ENCODE assay signal across 13 cellular contexts in the genomic region with DNA sequence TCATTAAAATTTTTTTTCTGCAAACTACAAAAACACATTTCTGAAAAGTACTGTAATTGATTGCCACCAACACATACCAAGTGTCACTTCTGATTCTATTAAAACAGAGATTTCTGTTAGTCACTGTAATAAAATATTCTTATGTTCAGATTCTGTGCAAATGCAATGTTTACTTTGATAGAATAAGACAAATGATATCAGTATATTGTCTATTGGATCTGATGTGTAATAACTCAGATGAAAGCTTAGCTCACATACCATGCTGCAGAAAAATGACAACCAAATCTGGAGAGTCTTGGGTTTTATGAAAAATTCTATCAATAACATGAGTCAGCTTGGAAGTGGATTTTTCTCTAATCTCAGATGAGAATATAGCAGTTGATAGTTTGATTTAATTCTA.
DNase-seq lines count a peak whose midpoint lies in the region; ATAC-seq and TF ChIP-seq lines count a peak whose summit lies in the region.
"Had no signal": no experiment of that assay in that cellular context is flagged by ENCODE, and none has a peak within 500 bp of the region (broad histone marks: within the 10 kb centered on the region; RNA-seq: fewer than 3 reads in every experiment).

No MANE protein-coding gene starts in this region.

- peaks cover 5% of the 10 kb centered on the region for H3K4me1 Mint-ChIP-seq in activated naive CD8-positive, alpha-beta T cell treated with anti-CD3 and anti-CD28 coated beads, Interleukin-2, amount 10 ng/mL, durations not matched to agents 7 days and 5 days
- H3K4me1 Mint-ChIP-seq in activated naive CD8-positive, alpha-beta T cell treated with anti-CD3 and anti-CD28 coated beads for 36 hours: peaks cover 8% of the 10 kb centered on the region
- peaks cover 10 to 21% (median 17%) of the 10 kb centered on the region in 3 donors for H3K4me1 Mint-ChIP-seq in CD8-positive, alpha-beta memory T cell
- H3K4me1 Mint-ChIP-seq: H9 had no signal

- no peak overlapping the region for H3K4me3 Mint-ChIP-seq in activated naive CD8-positive, alpha-beta T cell treated with anti-CD3 and anti-CD28 coated beads, Interleukin-2, amount 10 ng/mL, durations not matched to agents 7 days and 5 days
- H3K4me3 Mint-ChIP-seq in activated naive CD8-positive, alpha-beta T cell treated with anti-CD3 and anti-CD28 coated beads for 36 hours: no peak overlapping the region
- peak overlapping the region in 4 of 7 donors; percentile 19 to 81 (median 48) for H3K4me3 Mint-ChIP-seq in CD8-positive, alpha-beta memory T cell
- H3K4me3 Mint-ChIP-seq: H9 had no signal

- H3K36me3 ChIP-seq in CD8-positive, alpha-beta memory T cell (ENCODE audit: insufficient read depth, low read length): no peaks in the 10 kb centered on the region
- H3K36me3 ChIP-seq: BLaER1 had no signal

- no peaks in the 10 kb centered on the region for H3K36me3 Mint-ChIP-seq in activated naive CD8-positive, alpha-beta T cell treated with anti-CD3 and anti-CD28 coated beads, Interleukin-2, amount 10 ng/mL, durations not matched to agents 7 days and 5 days
- H3K36me3 Mint-ChIP-seq in activated naive CD8-positive, alpha-beta T cell treated with anti-CD3 and anti-CD28 coated beads for 36 hours: no peaks in the 10 kb centered on the region
- H3K36me3 Mint-ChIP-seq in CD8-positive, alpha-beta memory T cell: peaks cover 0 to 5% (median 0%) of the 10 kb centered on the region in 3 donors

- H3K27ac Mint-ChIP-seq in activated naive CD8-positive, alpha-beta T cell treated with anti-CD3 and anti-CD28 coated beads, Interleukin-2, amount 10 ng/mL, durations not matched to agents 7 days and 5 days: peak overlapping the region; percentile 12
- H3K27ac Mint-ChIP-seq in activated naive CD8-positive, alpha-beta T cell treated with anti-CD3 and anti-CD28 coated beads for 36 hours: no peak overlapping the region
- peak overlapping the region in 1 of 8 donors; percentile 76 for H3K27ac Mint-ChIP-seq in CD8-positive, alpha-beta memory T cell
- H3K27ac Mint-ChIP-seq: H9 had no signal

- no peaks in the 10 kb centered on the region for H3K27me3 Mint-ChIP-seq in activated naive CD8-positive, alpha-beta T cell treated with anti-CD3 and anti-CD28 coated beads, Interleukin-2, amount 10 ng/mL, durations not matched to agents 7 days and 5 days
- H3K27me3 Mint-ChIP-seq in activated naive CD8-positive, alpha-beta T cell treated with anti-CD3 and anti-CD28 coated beads for 36 hours: no peaks in the 10 kb centered on the region
- no peaks in the 10 kb centered on the region for H3K27me3 Mint-ChIP-seq in CD8-positive, alpha-beta memory T cell

- CTCF ChIA-PET in CD8-positive, alpha-beta memory T cell (lab: Charles Lee): no interaction called here

- no peak overlapping the region for H3K4me3 ChIP-seq in CD8-positive, alpha-beta memory T cell (ENCODE audit: low read length)
- H3K4me3 ChIP-seq: BLaER1 had no signal

- H3K27me3 ChIP-seq in CD8-positive, alpha-beta memory T cell (ENCODE audit: insufficient read depth, low read length, poor library complexity, severe bottlenecking): no peaks in the 10 kb centered on the region
- H3K27me3 ChIP-seq: BLaER1 had no signal

- POLR2A ChIA-PET in activated naive CD8-positive, alpha-beta T cell treated with anti-CD3 and anti-CD28 coated beads, Interleukin-2, amount 10 ng/mL, durations not matched to agents 7 days and 5 days (lab: Charles Lee): no interaction called here
- POLR2A ChIA-PET in CD8-positive, alpha-beta memory T cell (lab: Charles Lee): interaction anchor here (0.6 kb wide), 1 partner anchor 14 kb away, joined by 4 read pairs; no protein-coding TSS in a partner anchor

- no peaks in the 10 kb centered on the region for H3K9me3 Mint-ChIP-seq in activated naive CD8-positive, alpha-beta T cell treated with anti-CD3 and anti-CD28 coated beads, Interleukin-2, amount 10 ng/mL, durations not matched to agents 7 days and 5 days
- H3K9me3 Mint-ChIP-seq in activated naive CD8-positive, alpha-beta T cell treated with anti-CD3 and anti-CD28 coated beads for 36 hours: no peaks in the 10 kb centered on the region
- no peaks in the 10 kb centered on the region for H3K9me3 Mint-ChIP-seq in CD8-positive, alpha-beta memory T cell
- H3K9me3 Mint-ChIP-seq: H9 had no signal

- no peaks in the 10 kb centered on the region for H3K4me1 ChIP-seq in CD8-positive, alpha-beta memory T cell (ENCODE audit: insufficient read depth, low read length)
- H3K4me1 ChIP-seq: BLaER1 had no signal

- no peak for DNase-seq in activated naive CD8-positive, alpha-beta T cell treated with anti-CD3 and anti-CD28 coated beads, Interleukin-2, amount 10 ng/mL, durations not matched to agents 7 days and 5 days
- no peak for DNase-seq in activated naive CD8-positive, alpha-beta T cell treated with anti-CD3 and anti-CD28 coated beads for 36 hours
- DNase-seq in CD8-positive, alpha-beta memory T cell: no peak
- no peak for DNase-seq in pons (ENCODE audit: low spot score)
- no peak for DNase-seq in NCI-H2081 (lab: John Stamatoyannopoulos, UW)
- no peak for DNase-seq in NCI-H2196 (lab: John Stamatoyannopoulos, UW; ENCODE audit: unreplicated experiment)
- DNase-seq: AML-193, DMS79, EL, GOT3, H9 had no signal

- no peak overlapping the region for H3K27ac ChIP-seq in CD8-positive, alpha-beta memory T cell (ENCODE audit: low read depth, low read length)
- H3K27ac ChIP-seq: BLaER1 had no signal

- H3K9me3 ChIP-seq in CD8-positive, alpha-beta memory T cell (ENCODE audit: low read length): no peaks in the 10 kb centered on the region
- H3K9me3 ChIP-seq: BLaER1 had no signal

- ATAC-seq in activated naive CD8-positive, alpha-beta T cell treated with anti-CD3 and anti-CD28 coated beads, Interleukin-2, amount 10 ng/mL, durations not matched to agents 7 days and 5 days (ENCODE audit: low read depth): no peak
- ATAC-seq in SK-N-SH treated with all-trans-retinoic acid at 6 μM for 48 hours: peak; percentile 73

TF ChIP-seq in SK-N-SH treated with all-trans-retinoic acid at 6 μM for 48 hours, 23 proteins besides CTCF, POLR2A, EP300 and RAD21:
- TF ChIP-seq ZFP3 (CRISPR knock-in tag; IDR thresholded peaks at IDR 0.05) (no peak), ZC3H10 (CRISPR knock-in tag; IDR thresholded peaks at IDR 0.05) (peak; percentile 98), TOX (CRISPR knock-in tag; IDR thresholded peaks at IDR 0.05; ENCODE audit: borderline replicate concordance) (peak; percentile 99), RARB (CRISPR knock-in tag; IDR thresholded peaks at IDR 0.05) (peak; percentile 96), OSR1 (CRISPR knock-in tag; IDR thresholded peaks at IDR 0.05) (no peak)
- TF ChIP-seq, protein P1, sequence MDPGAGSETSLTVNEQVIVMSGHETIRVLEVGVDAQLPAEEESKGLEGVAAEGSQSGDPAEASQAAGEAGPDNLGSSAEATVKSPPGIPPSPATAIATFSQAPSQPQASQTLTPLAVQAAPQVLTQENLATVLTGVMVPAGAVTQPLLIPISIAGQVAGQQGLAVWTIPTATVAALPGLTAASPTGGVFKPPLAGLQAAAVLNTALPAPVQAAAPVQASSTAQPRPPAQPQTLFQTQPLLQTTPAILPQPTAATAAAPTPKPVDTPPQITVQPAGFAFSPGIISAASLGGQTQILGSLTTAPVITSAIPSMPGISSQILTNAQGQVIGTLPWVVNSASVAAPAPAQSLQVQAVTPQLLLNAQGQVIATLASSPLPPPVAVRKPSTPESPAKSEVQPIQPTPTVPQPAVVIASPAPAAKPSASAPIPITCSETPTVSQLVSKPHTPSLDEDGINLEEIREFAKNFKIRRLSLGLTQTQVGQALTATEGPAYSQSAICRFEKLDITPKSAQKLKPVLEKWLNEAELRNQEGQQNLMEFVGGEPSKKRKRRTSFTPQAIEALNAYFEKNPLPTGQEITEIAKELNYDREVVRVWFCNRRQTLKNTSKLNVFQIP (CRISPR knock-in tag; IDR thresholded peaks at IDR 0.05; ENCODE audit: borderline replicate concordance, low read depth): peak; percentile 97; the same call in 1 of the 2 replicates

Comparison
In these comparisons a context has a peak if more than half of its experiments do, and no peak if none do; other contexts are left out.
1. H3K4me3 Mint-ChIP-seq: peak in CD8-positive, alpha-beta memory T cell (4 of 7); none in activated naive CD8-positive, alpha-beta T cell treated with anti-CD3 and anti-CD28 coated beads, Interleukin-2, amount 10 ng/mL, durations not matched to agents 7 days and 5 days (single experiment) and activated naive CD8-positive, alpha-beta T cell treated with anti-CD3 and anti-CD28 coated beads for 36 hours (single experiment).